ENCODE assay signal across 1 cellular context in the genomic region with DNA sequence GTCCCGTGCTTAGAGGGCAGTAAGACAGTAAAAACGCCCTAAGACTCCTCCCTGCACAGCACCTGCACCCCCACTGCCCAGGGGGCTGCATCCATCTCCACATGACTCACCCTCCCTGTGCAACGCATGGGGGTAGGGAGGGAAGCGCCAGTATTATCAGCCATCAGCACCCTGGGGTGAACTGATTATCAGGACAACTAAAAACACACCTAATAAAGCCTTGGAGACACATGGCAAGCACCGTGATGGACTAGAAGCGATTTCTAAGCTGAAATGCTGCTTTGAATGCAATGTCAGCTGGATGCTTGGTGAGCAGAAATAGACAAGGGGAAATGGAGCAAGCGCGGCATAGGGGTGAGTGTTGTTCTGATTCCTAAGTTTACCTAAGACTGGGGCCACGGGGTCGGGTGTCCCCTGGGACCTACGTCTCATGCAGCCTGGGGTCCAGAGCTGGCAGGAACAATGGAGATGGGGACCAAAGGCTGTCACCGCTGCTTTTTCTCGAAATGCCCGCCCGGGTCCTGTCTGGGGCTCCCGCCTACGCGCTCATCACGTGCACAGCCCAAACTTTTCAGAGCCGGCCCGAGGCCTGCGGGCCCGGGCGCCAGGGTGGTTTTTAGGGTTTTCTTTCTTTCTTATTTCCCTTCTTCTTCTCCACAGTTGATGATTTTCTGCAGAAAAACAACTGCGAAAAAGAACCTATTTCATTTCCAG.
TF ChIP-seq lines count a peak whose summit lies in the region.

No MANE protein-coding gene starts in this region.

TF ChIP-seq in K562, 482 proteins besides CTCF, POLR2A, EP300 and RAD21 (continued from another document and continues in another):
- TF ChIP-seq, protein P1, sequence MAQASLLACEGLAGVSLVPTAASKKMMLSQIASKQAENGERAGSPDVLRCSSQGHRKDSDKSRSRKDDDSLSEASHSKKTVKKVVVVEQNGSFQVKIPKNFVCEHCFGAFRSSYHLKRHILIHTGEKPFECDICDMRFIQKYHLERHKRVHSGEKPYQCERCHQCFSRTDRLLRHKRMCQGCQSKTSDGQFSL (CRISPR knock-in tag; IDR thresholded peaks at IDR 0.05), result peak; percentile 99
- TF ChIP-seq, protein P1 (tag; IDR thresholded peaks at IDR 0.05), result peak in 1 of 2 experiments; percentile 85; a peak in 2 of 4 replicates
- TF ChIP-seq KLF6 (CRISPR knock-in tag; IDR thresholded peaks at IDR 0.05; ENCODE audit: borderline replicate concordance), result no peak
- TF ChIP-seq, protein P2, sequence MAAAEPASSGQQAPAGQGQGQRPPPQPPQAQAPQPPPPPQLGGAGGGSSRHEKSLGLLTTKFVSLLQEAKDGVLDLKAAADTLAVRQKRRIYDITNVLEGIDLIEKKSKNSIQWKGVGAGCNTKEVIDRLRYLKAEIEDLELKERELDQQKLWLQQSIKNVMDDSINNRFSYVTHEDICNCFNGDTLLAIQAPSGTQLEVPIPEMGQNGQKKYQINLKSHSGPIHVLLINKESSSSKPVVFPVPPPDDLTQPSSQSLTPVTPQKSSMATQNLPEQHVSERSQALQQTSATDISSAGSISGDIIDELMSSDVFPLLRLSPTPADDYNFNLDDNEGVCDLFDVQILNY (CRISPR knock-in tag; IDR thresholded peaks at IDR 0.05), result no peak
- TF ChIP-seq EHMT2 (IDR thresholded peaks at IDR 0.05), result peak; percentile 23; the same call in 1 of the 2 replicates
- TF ChIP-seq U2AF2 (optimal IDR thresholded peaks at IDR 0.05; ENCODE audit: low read depth, low read length), result no peak
- TF ChIP-seq, protein P3, sequence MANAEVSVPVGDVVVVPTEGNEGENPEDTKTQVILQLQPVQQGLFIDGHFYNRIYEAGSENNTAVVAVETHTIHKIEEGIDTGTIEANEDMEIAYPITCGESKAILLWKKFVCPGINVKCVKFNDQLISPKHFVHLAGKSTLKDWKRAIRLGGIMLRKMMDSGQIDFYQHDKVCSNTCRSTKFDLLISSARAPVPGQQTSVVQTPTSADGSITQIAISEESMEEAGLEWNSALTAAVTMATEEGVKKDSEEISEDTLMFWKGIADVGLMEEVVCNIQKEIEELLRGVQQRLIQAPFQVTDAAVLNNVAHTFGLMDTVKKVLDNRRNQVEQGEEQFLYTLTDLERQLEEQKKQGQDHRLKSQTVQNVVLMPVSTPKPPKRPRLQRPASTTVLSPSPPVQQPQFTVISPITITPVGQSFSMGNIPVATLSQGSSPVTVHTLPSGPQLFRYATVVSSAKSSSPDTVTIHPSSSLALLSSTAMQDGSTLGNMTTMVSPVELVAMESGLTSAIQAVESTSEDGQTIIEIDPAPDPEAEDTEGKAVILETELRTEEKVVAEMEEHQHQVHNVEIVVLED (CRISPR knock-in tag; IDR thresholded peaks at IDR 0.05), result no peak
- no peak for TF ChIP-seq ZNF232 (CRISPR knock-in tag; IDR thresholded peaks at IDR 0.05)
- peak; percentile 86 for TF ChIP-seq MYC (IDR thresholded peaks at IDR 0.05; ENCODE audit: low read depth, low read length)
- TF ChIP-seq MYC (CRISPR knock-in tag; IDR thresholded peaks at IDR 0.05; ENCODE audit: borderline replicate concordance, low read depth), result peak; percentile 59; the same call in 1 of the 2 replicates
- TF ChIP-seq CHD4 (IDR thresholded peaks at IDR 0.05; ENCODE audit: insufficient read depth, insufficient replicate concordance, low read depth, low read length, poor library complexity, severe bottlenecking), result no peak
- TF ChIP-seq, protein P4, sequence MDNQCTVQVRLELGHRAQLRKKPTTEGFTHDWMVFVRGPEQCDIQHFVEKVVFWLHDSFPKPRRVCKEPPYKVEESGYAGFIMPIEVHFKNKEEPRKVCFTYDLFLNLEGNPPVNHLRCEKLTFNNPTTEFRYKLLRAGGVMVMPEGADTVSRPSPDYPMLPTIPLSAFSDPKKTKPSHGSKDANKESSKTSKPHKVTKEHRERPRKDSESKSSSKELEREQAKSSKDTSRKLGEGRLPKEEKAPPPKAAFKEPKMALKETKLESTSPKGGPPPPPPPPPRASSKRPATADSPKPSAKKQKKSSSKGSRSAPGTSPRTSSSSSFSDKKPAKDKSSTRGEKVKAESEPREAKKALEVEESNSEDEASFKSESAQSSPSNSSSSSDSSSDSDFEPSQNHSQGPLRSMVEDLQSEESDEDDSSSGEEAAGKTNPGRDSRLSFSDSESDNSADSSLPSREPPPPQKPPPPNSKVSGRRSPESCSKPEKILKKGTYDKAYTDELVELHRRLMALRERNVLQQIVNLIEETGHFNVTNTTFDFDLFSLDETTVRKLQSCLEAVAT (IDR thresholded peaks at IDR 0.05), result peak; percentile 54 to 62; a peak in 2 of 4 replicates
- TF ChIP-seq, protein P5, sequence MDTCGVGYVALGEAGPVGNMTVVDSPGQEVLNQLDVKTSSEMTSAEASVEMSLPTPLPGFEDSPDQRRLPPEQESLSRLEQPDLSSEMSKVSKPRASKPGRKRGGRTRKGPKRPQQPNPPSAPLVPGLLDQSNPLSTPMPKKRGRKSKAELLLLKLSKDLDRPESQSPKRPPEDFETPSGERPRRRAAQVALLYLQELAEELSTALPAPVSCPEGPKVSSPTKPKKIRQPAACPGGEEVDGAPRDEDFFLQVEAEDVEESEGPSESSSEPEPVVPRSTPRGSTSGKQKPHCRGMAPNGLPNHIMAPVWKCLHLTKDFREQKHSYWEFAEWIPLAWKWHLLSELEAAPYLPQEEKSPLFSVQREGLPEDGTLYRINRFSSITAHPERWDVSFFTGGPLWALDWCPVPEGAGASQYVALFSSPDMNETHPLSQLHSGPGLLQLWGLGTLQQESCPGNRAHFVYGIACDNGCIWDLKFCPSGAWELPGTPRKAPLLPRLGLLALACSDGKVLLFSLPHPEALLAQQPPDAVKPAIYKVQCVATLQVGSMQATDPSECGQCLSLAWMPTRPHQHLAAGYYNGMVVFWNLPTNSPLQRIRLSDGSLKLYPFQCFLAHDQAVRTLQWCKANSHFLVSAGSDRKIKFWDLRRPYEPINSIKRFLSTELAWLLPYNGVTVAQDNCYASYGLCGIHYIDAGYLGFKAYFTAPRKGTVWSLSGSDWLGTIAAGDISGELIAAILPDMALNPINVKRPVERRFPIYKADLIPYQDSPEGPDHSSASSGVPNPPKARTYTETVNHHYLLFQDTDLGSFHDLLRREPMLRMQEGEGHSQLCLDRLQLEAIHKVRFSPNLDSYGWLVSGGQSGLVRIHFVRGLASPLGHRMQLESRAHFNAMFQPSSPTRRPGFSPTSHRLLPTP (IDR thresholded peaks at IDR 0.05; ENCODE audit: borderline replicate concordance, extremely low read depth, insufficient read length), result no peak
- TF ChIP-seq POLR2G (IDR thresholded peaks at IDR 0.05; ENCODE audit: low read depth, low read length), result no peak
- 0 out of 2 replicates have a peak, but pooled peaks have one; percentile 75 for TF ChIP-seq HSF4 (CRISPR knock-in tag; IDR thresholded peaks at IDR 0.05; ENCODE audit: borderline replicate concordance)
- TF ChIP-seq, protein P6, sequence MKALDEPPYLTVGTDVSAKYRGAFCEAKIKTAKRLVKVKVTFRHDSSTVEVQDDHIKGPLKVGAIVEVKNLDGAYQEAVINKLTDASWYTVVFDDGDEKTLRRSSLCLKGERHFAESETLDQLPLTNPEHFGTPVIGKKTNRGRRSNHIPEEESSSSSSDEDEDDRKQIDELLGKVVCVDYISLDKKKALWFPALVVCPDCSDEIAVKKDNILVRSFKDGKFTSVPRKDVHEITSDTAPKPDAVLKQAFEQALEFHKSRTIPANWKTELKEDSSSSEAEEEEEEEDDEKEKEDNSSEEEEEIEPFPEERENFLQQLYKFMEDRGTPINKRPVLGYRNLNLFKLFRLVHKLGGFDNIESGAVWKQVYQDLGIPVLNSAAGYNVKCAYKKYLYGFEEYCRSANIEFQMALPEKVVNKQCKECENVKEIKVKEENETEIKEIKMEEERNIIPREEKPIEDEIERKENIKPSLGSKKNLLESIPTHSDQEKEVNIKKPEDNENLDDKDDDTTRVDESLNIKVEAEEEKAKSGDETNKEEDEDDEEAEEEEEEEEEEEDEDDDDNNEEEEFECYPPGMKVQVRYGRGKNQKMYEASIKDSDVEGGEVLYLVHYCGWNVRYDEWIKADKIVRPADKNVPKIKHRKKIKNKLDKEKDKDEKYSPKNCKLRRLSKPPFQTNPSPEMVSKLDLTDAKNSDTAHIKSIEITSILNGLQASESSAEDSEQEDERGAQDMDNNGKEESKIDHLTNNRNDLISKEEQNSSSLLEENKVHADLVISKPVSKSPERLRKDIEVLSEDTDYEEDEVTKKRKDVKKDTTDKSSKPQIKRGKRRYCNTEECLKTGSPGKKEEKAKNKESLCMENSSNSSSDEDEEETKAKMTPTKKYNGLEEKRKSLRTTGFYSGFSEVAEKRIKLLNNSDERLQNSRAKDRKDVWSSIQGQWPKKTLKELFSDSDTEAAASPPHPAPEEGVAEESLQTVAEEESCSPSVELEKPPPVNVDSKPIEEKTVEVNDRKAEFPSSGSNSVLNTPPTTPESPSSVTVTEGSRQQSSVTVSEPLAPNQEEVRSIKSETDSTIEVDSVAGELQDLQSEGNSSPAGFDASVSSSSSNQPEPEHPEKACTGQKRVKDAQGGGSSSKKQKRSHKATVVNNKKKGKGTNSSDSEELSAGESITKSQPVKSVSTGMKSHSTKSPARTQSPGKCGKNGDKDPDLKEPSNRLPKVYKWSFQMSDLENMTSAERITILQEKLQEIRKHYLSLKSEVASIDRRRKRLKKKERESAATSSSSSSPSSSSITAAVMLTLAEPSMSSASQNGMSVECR (CRISPR knock-in tag; IDR thresholded peaks at IDR 0.05), result peak; percentile 61; the same call in 1 of the 2 replicates
- TF ChIP-seq ZNF263 (CRISPR knock-in tag; IDR thresholded peaks at IDR 0.05; ENCODE audit: borderline replicate concordance), result no peak; the same call in 1 of the 2 replicates
- no peak for TF ChIP-seq RBM15 (IDR thresholded peaks at IDR 0.05; ENCODE audit: insufficient read depth, low read length)
- TF ChIP-seq MECOM (CRISPR knock-in tag; IDR thresholded peaks at IDR 0.05), result peak; percentile 41
- TF ChIP-seq, protein P7, sequence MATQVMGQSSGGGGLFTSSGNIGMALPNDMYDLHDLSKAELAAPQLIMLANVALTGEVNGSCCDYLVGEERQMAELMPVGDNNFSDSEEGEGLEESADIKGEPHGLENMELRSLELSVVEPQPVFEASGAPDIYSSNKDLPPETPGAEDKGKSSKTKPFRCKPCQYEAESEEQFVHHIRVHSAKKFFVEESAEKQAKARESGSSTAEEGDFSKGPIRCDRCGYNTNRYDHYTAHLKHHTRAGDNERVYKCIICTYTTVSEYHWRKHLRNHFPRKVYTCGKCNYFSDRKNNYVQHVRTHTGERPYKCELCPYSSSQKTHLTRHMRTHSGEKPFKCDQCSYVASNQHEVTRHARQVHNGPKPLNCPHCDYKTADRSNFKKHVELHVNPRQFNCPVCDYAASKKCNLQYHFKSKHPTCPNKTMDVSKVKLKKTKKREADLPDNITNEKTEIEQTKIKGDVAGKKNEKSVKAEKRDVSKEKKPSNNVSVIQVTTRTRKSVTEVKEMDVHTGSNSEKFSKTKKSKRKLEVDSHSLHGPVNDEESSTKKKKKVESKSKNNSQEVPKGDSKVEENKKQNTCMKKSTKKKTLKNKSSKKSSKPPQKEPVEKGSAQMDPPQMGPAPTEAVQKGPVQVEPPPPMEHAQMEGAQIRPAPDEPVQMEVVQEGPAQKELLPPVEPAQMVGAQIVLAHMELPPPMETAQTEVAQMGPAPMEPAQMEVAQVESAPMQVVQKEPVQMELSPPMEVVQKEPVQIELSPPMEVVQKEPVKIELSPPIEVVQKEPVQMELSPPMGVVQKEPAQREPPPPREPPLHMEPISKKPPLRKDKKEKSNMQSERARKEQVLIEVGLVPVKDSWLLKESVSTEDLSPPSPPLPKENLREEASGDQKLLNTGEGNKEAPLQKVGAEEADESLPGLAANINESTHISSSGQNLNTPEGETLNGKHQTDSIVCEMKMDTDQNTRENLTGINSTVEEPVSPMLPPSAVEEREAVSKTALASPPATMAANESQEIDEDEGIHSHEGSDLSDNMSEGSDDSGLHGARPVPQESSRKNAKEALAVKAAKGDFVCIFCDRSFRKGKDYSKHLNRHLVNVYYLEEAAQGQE (CRISPR knock-in tag; IDR thresholded peaks at IDR 0.05; ENCODE audit: low read depth), result peak; percentile 28; the same call in 1 of the 2 replicates
- no peak for TF ChIP-seq LARP7 (IDR thresholded peaks at IDR 0.05)
- TF ChIP-seq CREBBP (IDR thresholded peaks at IDR 0.05; ENCODE audit: low read depth, low read length), result no peak
- TF ChIP-seq, protein P8, sequence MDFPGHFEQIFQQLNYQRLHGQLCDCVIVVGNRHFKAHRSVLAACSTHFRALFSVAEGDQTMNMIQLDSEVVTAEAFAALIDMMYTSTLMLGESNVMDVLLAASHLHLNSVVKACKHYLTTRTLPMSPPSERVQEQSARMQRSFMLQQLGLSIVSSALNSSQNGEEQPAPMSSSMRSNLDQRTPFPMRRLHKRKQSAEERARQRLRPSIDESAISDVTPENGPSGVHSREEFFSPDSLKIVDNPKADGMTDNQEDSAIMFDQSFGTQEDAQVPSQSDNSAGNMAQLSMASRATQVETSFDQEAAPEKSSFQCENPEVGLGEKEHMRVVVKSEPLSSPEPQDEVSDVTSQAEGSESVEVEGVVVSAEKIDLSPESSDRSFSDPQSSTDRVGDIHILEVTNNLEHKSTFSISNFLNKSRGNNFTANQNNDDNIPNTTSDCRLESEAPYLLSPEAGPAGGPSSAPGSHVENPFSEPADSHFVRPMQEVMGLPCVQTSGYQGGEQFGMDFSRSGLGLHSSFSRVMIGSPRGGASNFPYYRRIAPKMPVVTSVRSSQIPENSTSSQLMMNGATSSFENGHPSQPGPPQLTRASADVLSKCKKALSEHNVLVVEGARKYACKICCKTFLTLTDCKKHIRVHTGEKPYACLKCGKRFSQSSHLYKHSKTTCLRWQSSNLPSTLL (IDR thresholded peaks at IDR 0.05), result no peak
- TF ChIP-seq ZNF316 (IDR thresholded peaks at IDR 0.05), result peak; percentile 77
- TF ChIP-seq, protein P9, sequence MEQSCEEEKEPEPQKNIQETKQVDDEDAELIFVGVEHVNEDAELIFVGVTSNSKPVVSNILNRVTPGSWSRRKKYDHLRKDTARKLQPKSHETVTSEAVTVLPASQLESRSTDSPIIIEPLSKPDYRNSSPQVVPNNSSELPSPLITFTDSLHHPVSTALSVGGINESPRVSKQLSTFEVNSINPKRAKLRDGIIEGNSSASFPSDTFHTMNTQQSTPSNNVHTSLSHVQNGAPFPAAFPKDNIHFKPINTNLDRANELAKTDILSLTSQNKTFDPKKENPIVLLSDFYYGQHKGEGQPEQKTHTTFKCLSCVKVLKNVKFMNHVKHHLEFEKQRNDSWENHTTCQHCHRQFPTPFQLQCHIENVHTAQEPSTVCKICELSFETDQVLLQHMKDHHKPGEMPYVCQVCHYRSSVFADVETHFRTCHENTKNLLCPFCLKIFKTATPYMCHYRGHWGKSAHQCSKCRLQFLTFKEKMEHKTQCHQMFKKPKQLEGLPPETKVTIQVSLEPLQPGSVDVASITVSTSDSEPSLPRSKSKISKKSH (CRISPR knock-in tag; IDR thresholded peaks at IDR 0.05), result no peak
- no peak for TF ChIP-seq HMGN3 (IDR thresholded peaks at IDR 0.05; ENCODE audit: borderline replicate concordance, extremely low read depth, insufficient read length, low read depth, low read length)
- peak in 1 of 2 experiments; percentile 89; a peak in 3 of 4 replicates for TF ChIP-seq RCOR1 (IDR thresholded peaks at IDR 0.05; ENCODE audit: borderline replicate concordance in 1 of 2, low read depth in 2 of 2, low read length in 2 of 2)
- TF ChIP-seq TRIM24 (IDR thresholded peaks at IDR 0.05), result peak; percentile 49 to 77; a peak in 3 of 4 replicates
- TF ChIP-seq HDAC3 (IDR thresholded peaks at IDR 0.05; ENCODE audit: borderline replicate concordance, partially characterized antibody), result peak; percentile 81
- no peak for TF ChIP-seq HNRNPLL (IDR thresholded peaks at IDR 0.05; ENCODE audit: low read depth, low read length, poor library complexity, severe bottlenecking)
- no peak for TF ChIP-seq FOXA1 (IDR thresholded peaks at IDR 0.05; ENCODE audit: borderline replicate concordance)
